13 cellular contexts compared by ENCODE assay signal in the genomic region with DNA sequence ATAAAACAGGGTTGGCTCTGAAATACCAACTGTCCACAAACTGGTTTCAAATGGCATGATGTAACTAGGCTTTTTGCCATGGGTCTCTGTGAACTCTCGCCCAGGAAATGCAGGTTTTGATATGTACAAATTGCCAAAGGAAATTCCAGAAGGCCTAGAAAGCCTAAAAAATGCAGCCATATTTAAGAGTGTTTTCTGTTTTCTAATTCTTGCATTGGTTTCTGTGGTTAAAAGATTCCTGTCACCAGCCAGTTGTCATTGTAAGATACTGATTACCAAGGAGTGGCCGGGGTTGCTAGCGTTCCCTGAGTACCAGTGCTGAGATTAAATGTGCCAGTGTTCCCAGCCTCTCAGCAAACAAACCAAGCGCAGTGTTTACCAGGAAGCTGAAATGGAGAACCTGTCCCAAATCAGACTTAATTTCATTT. TPM values are rescaled to one million over a fixed set of nuclear protein-coding genes. Genes with fewer than 3 reads are reported as not detected.
A peak's percentile ranks its signal among the peaks of the same experiment; 100 is the strongest.
DNase-seq lines count a peak whose midpoint lies in the region; ATAC-seq and TF ChIP-seq lines count a peak whose summit lies in the region.
"Had no signal": no experiment of that assay in that cellular context is flagged by ENCODE, and none has a peak within 500 bp of the region (broad histone marks: within the 10 kb centered on the region; RNA-seq: fewer than 3 reads in every experiment).

No MANE protein-coding gene starts in this region.

- H3K9me3 Mint-ChIP-seq in natural killer cell = no peaks in the 10 kb centered on the region
- H3K9me3 Mint-ChIP-seq: natural killer cell treated with Interleukin-12 subunit alpha and Interleukin-12 subunit beta and Interleukin-15 and Interleukin-18, amount 100 ng/mL, for 72 hours had no signal

- H3K4me3 Mint-ChIP-seq in natural killer cell = no peak overlapping the region
- H3K4me3 Mint-ChIP-seq: natural killer cell treated with Interleukin-12 subunit alpha and Interleukin-12 subunit beta and Interleukin-15 and Interleukin-18, amount 100 ng/mL, for 72 hours had no signal

- H3K9me3 ChIP-seq in osteoblast (ENCODE audit: low read depth, low read length) = no peaks in the 10 kb centered on the region

- H3K36me3 ChIP-seq in osteoblast (ENCODE audit: insufficient read depth, low read length) = no peaks in the 10 kb centered on the region

- intact Hi-C loops in natural killer cell (cut with micrococcal nuclease) = no loop called here

- H2AFZ ChIP-seq in osteoblast (ENCODE audit: low read length) = peak overlapping the region; percentile 86

- H3K4me2 ChIP-seq in osteoblast (ENCODE audit: insufficient read depth, low read length) = peak overlapping the region; percentile 29

- H3K79me2 ChIP-seq in osteoblast (ENCODE audit: insufficient read depth, low read length) = no peaks in the 10 kb centered on the region

- H3K4me1 ChIP-seq in osteoblast (ENCODE audit: insufficient read depth, low read length) = peaks cover 17% of the 10 kb centered on the region

- no peaks in the 10 kb centered on the region for H3K27me3 ChIP-seq in osteoblast (ENCODE audit: insufficient read depth, low read length)

- H4K20me1 ChIP-seq in osteoblast (ENCODE audit: insufficient read depth, low read length) = no peaks in the 10 kb centered on the region

- H3K36me3 Mint-ChIP-seq in natural killer cell = no peaks in the 10 kb centered on the region
- H3K36me3 Mint-ChIP-seq: natural killer cell treated with Interleukin-12 subunit alpha and Interleukin-12 subunit beta and Interleukin-15 and Interleukin-18, amount 100 ng/mL, for 72 hours had no signal

- no peak overlapping the region for H3K4me3 ChIP-seq in osteoblast (ENCODE audit: insufficient read depth, low read length)

- TF ChIP-seq CTCF in osteoblast (IDR thresholded peaks at IDR 0.05; ENCODE audit: extremely low read depth, low read depth, low read length) (no peak), natural killer cell (IDR thresholded peaks at IDR 0.05) (no peak)

- ATAC-seq in HG02981 (IDR thresholded peaks at IDR 0.05; ENCODE audit: unreplicated experiment) = no peak
- ATAC-seq in GM18870 (IDR thresholded peaks at IDR 0.05; ENCODE audit: unreplicated experiment) = no peak
- ATAC-seq in natural killer cell = no peak
- no peak for ATAC-seq in GM18511 (IDR thresholded peaks at IDR 0.05; ENCODE audit: unreplicated experiment)
- ATAC-seq: natural killer cell treated with Interleukin-12 subunit alpha and Interleukin-12 subunit beta and Interleukin-15 and Interleukin-18, amount 100 ng/mL, for 72 hours had no signal

- H3K27me3 Mint-ChIP-seq in natural killer cell (ENCODE audit: low read depth in 2 of 2) = peaks cover 0 to 3% of the 10 kb centered on the region in 2 donors

- DNase-seq in EL (peak; percentile 43), RPMI7951 (ENCODE audit: low read depth) (peak; percentile 49), fibroblast of gingiva (ENCODE audit: low read depth) (peak; percentile 57), osteoblast (ENCODE audit: insufficient read length, low spot score, missing footprints) (no peak), natural killer cell (no peak)
- DNase-seq: caudate nucleus; head of caudate nucleus; Karpas-422; stimulated activated CD4-positive, alpha-beta T cell treated with anti-CD3 and anti-CD28 coated beads, Interleukin-2, amount 100 ng/mL, for 24 hours had no signal

- no peaks in the 10 kb centered on the region for H3K4me1 Mint-ChIP-seq in natural killer cell

- H3K27ac ChIP-seq in osteoblast (ENCODE audit: low read depth, low read length) = peak overlapping the region; percentile 51

- no peak overlapping the region for H3K27ac Mint-ChIP-seq in natural killer cell
- H3K27ac Mint-ChIP-seq: natural killer cell treated with Interleukin-12 subunit alpha and Interleukin-12 subunit beta and Interleukin-15 and Interleukin-18, amount 100 ng/mL, for 72 hours had no signal

RNA-seq across cellular contexts. Expression of gene SORBS2, which starts 53.9 kb away (rescaled TPM):
- 11.8 and 17.3 TPM in 2 replicates for total RNA-seq in RPMI7951 (2014; rRNA removed; shearing (Covaris generic))
- total RNA-seq in osteoblast = 50.7 and 85.0 TPM in 2 replicates
- total RNA-seq in natural killer cell = 10 to 100 TPM; 10.2 to 15.6 (median 13.5) TPM
- total RNA-seq: natural killer cell treated with Interleukin-12 subunit alpha and Interleukin-12 subunit beta and Interleukin-15 and Interleukin-18, amount 100 ng/mL, for 72 hours had no signal

Comparison
In these comparisons a context has a peak if more than half of its experiments do, and no peak if none do; other contexts are left out.
1. DNase-seq: peak in EL (single experiment), RPMI7951 (single experiment) and fibroblast of gingiva (single experiment); none in osteoblast (single experiment) and natural killer cell (single experiment).